In genomic region chr19:48419158-48419920, GRCh38 we compare ENCODE assay signal across 9 cellular contexts. TPM values are rescaled to one million over a fixed set of nuclear protein-coding genes. Genes with fewer than 3 reads are reported as not detected.
DNase-seq lines count a peak whose midpoint lies in the region; ATAC-seq and TF ChIP-seq lines count a peak whose summit lies in the region.
"Had no signal": no experiment of that assay in that cellular context is flagged by ENCODE, and none has a peak within 500 bp of the region (broad histone marks: within the 10 kb centered on the region; RNA-seq: fewer than 3 reads in every experiment).

No MANE protein-coding gene starts in this region.

- H3K27ac Mint-ChIP-seq in glutamatergic neuron (ENCODE audit: unreplicated experiment): peak overlapping the region; percentile 78

- peaks cover 10% of the 10 kb centered on the region for H3K27me3 Mint-ChIP-seq in glutamatergic neuron (ENCODE audit: unreplicated experiment)

- ATAC-seq in GM19395 (IDR thresholded peaks at IDR 0.05; ENCODE audit: unreplicated experiment) (peak; percentile 69), HG02642 (IDR thresholded peaks at IDR 0.05; ENCODE audit: poor library complexity, unreplicated experiment) (no peak)

- peaks cover 12% of the 10 kb centered on the region for H3K4me1 Mint-ChIP-seq in glutamatergic neuron (ENCODE audit: low read depth, unreplicated experiment)

- no peaks in the 10 kb centered on the region for H3K9me3 Mint-ChIP-seq in glutamatergic neuron (ENCODE audit: unreplicated experiment)

- TF ChIP-seq CTCF in AG10803 (conservative IDR thresholded peaks at IDR 0.05; ENCODE audit: low read length): no peak
- TF ChIP-seq CTCF in glutamatergic neuron (IDR thresholded peaks at IDR 0.05; ENCODE audit: partially characterized antibody, unreplicated experiment): no peak

- DNase-seq in AG10803 (ENCODE audit: low read depth) (peak; percentile 35), NCI-H1930 (lab: John Stamatoyannopoulos, UW) (peak; percentile 86 to 87), activated T-cell treated with anti-CD3 and anti-CD28 coated beads for 1 hour (ENCODE audit: low read depth) (peak; percentile 40), glutamatergic neuron (peak; percentile 77), middle frontal gyrus (ENCODE audit: extremely low spot score, low spot score) (no peak)
- peak; percentile 45 to 49 for DNase-seq in stimulated activated CD4-positive, alpha-beta T cell treated with anti-CD3 and anti-CD28 coated beads, Interleukin-1b, Interleukin-23, amount 100 ng/mL, for 4 hours (ENCODE audit: low read depth in 2 of 2)

- no peaks in the 10 kb centered on the region for H3K36me3 Mint-ChIP-seq in glutamatergic neuron (ENCODE audit: unreplicated experiment)

- no peak overlapping the region for H3K4me3 Mint-ChIP-seq in glutamatergic neuron (ENCODE audit: unreplicated experiment)

- no peak overlapping the region for H3K4me3 ChIP-seq in AG10803 (ENCODE audit: low read length)
- H3K4me3 ChIP-seq: tibial artery had no signal

RNA-seq across cellular contexts. Expression of gene GRIN2D, which starts 25.9 kb away (rescaled TPM):
- total RNA-seq in glutamatergic neuron (ENCODE audit: unreplicated experiment): 21.7 TPM

RNA-seq across cellular contexts. Expression of gene GRWD1, which starts 26.4 kb away (rescaled TPM):
- 25.0 TPM for total RNA-seq in glutamatergic neuron (ENCODE audit: unreplicated experiment)

RNA-seq across cellular contexts. Expression of gene KDELR1, which starts 28.0 kb away (rescaled TPM):
- total RNA-seq in glutamatergic neuron (ENCODE audit: unreplicated experiment): 213 TPM

RNA-seq across cellular contexts. Expression of gene KCNJ14, which starts 36.0 kb away (rescaled TPM):
- total RNA-seq in glutamatergic neuron (ENCODE audit: unreplicated experiment): 1.0 TPM

RNA-seq across cellular contexts. Expression of gene CYTH2, which starts 49.8 kb away (rescaled TPM):
- 233 TPM for total RNA-seq in glutamatergic neuron (ENCODE audit: unreplicated experiment)
